Comparison of ENCODE assay signal across 12 cellular contexts in the genomic region with DNA sequence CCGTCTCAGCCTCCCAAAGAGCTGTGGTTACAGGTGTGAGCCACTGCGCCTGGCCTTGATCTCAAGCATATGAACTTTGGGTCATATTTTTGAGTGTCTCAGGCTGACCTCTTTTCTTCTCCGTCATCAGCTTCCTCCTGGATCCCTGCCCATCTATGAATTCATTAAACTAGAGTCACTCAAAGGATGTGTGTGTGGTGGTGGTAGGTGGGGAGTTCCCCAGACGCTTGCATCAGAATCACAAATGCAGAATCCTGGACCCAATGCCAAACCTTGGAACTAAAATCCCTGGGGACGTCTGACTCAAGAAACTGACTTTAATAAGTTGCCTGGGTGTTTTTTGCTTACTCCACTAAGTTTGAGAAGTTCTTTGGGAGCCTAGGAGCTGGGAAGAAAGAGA. TPM values are rescaled to one million over a fixed set of nuclear protein-coding genes. Genes with fewer than 3 reads are reported as not detected.
DNase-seq lines count a peak whose midpoint lies in the region; ATAC-seq, FAIRE-seq and TF ChIP-seq lines count a peak whose summit lies in the region.
"Had no signal": no experiment of that assay in that cellular context is flagged by ENCODE, and none has a peak within 500 bp of the region (broad histone marks: within the 10 kb centered on the region; RNA-seq: fewer than 3 reads in every experiment).

No MANE protein-coding gene starts in this region.

- FAIRE-seq in bronchial epithelial cell (lab: Jason Lieb, UNC) = no peak
- FAIRE-seq: frontal cortex had no signal

- DNase-seq in IMR-90 (peak; percentile 97), bronchial epithelial cell (ENCODE audit: low read depth) (peak; percentile 98), kidney tubule cell (ENCODE audit: low spot score) (peak; percentile 98), cerebellar cortex (ENCODE audit: low spot score) (no peak), NOMO-1 treated with dmso at 0.1 percent for 144 hours (lab: John Stamatoyannopoulos, UW; ENCODE audit: unreplicated experiment) (no peak)
- DNase-seq in stimulated activated naive CD4-positive, alpha-beta T cell treated with Interleukin-2 at 50 U/mL for 16 hours (lab: John Stamatoyannopoulos, UW) = no peak
- DNase-seq: natural killer cell; stimulated activated CD4-positive, alpha-beta T cell treated with anti-CD3 and anti-CD28 coated beads, Interleukin-2, amount 100 ng/mL, for 48 hours had no signal

- no peak for TF ChIP-seq POLR2A in IMR-90 (IDR thresholded peaks at IDR 0.05; ENCODE audit: low read depth, low read length)

- no peaks in the 10 kb centered on the region for H3K9me3 ChIP-seq in IMR-90 (ENCODE audit: control insufficient read depth, insufficient read depth, low read length)

- H4K5ac ChIP-seq in IMR-90 (ENCODE audit: low read depth, low read length) = no peak overlapping the region

- no peak overlapping the region for H3K14ac ChIP-seq in IMR-90 (replicated peaks; ENCODE audit: low read depth, low read length)

- H4K20me1 ChIP-seq in IMR-90 (ENCODE audit: insufficient read depth, low read length) = 0 out of 2 replicates have a peak, but pooled peaks cover 3% of the 10 kb centered on the region

- H3K27ac ChIP-seq in ACC112 (ENCODE audit: low read depth, low read length) (peak overlapping the region; percentile 85), IMR-90 (ENCODE audit: insufficient read depth, low read length) (no peak overlapping the region)

- dilution Hi-C loops in IMR-90 (cut with HindIII; ENCODE audit: low sequenced_read_pairs, unreplicated experiment) = no loop called here

- no peak overlapping the region for H3K56ac ChIP-seq in IMR-90 (ENCODE audit: extremely low read depth, insufficient read depth, low read length)

- no peak overlapping the region for H2AK9ac ChIP-seq in IMR-90 (replicated peaks; ENCODE audit: low read depth, low read length, poor library complexity)

- H3K4me3 ChIP-seq in ACC112 (ENCODE audit: low read depth, low read length) (no peak overlapping the region), IMR-90 (ENCODE audit: insufficient read depth, low read depth, low read length) (no peak overlapping the region), bronchial epithelial cell (ENCODE audit: low read depth, low read length) (no peak overlapping the region)

- no peak overlapping the region for H4K91ac ChIP-seq in IMR-90 (ENCODE audit: insufficient read depth, low read depth, low read length)

- peaks cover 37% of the 10 kb centered on the region for H3K4me1 ChIP-seq in ACC112 (ENCODE audit: control insufficient read depth, insufficient read depth, low read length, unreplicated experiment)
- H3K4me1 ChIP-seq in IMR-90 (ENCODE audit: control insufficient read depth, insufficient read depth, low read length) = peaks cover 7% of the 10 kb centered on the region; the same call in 1 of the 2 replicates

- H3K23ac ChIP-seq in IMR-90 (ENCODE audit: low read depth, low read length) = no peak overlapping the region

- H3K79me2 ChIP-seq in ACC112 (ENCODE audit: control insufficient read depth, insufficient read depth, low read length, unreplicated experiment) = no peaks in the 10 kb centered on the region

- POLR2A ChIA-PET in IMR-90 (lab: Charles Lee; ENCODE audit: unreplicated experiment) = no interaction called here

- no peak overlapping the region for H2BK15ac ChIP-seq in IMR-90 (ENCODE audit: low read depth, low read length)

- no peak overlapping the region for H3K4me2 ChIP-seq in IMR-90 (ENCODE audit: low read depth, low read length)

- H2BK5ac ChIP-seq in IMR-90 (ENCODE audit: low read depth, low read length, poor library complexity, severe bottlenecking) = no peak overlapping the region

- no peak overlapping the region for H2AK5ac ChIP-seq in IMR-90 (ENCODE audit: low read depth, low read length)

- H2AFZ ChIP-seq in ACC112 (ENCODE audit: low read length, unreplicated experiment) = no peak overlapping the region
- no peak overlapping the region for H2AFZ ChIP-seq in IMR-90 (replicated peaks; ENCODE audit: low read length, poor library complexity)

- TF ChIP-seq RAD21 in IMR-90 (IDR thresholded peaks at IDR 0.05; ENCODE audit: low read length) = no peak

- H3K9me1 ChIP-seq in IMR-90 (ENCODE audit: insufficient read depth, low read length) = 0 out of 2 replicates have a peak, but pooled peaks cover 3% of the 10 kb centered on the region

- no peak overlapping the region for H2BK20ac ChIP-seq in IMR-90 (ENCODE audit: low read depth, low read length)

- no peaks in the 10 kb centered on the region for H3K27me3 ChIP-seq in ACC112 (ENCODE audit: insufficient read depth, low read length)
- H3K27me3 ChIP-seq in IMR-90 (ENCODE audit: control insufficient read depth, insufficient read depth, low read length) = no peaks in the 10 kb centered on the region
- H3K27me3 ChIP-seq in bronchial epithelial cell (ENCODE audit: control insufficient read depth, insufficient read depth, low read length) = no peaks in the 10 kb centered on the region

- H4K8ac ChIP-seq in IMR-90 (ENCODE audit: low read depth in 2 of 2, low read length in 2 of 2) = no peak overlapping the region

- no TSS peak for BruUV-seq in IMR-90 (replicated peaks; lab: Mats Ljungman, UMichigan)

- in situ Hi-C loops in IMR-90 (cut with MboI; ENCODE audit: low sequenced_read_pairs) = loop anchor here (10.0 kb wide), 1 partner anchor 111 kb away; no protein-coding TSS in a partner anchor

- intact Hi-C loops in IMR-90 (cut with micrococcal nuclease) = no loop called here

- peaks cover 0 to 4% of the 10 kb centered on the region in 2 experiments; a peak in 2 of 4 replicates for H3K79me1 ChIP-seq in IMR-90 (ENCODE audit: low read depth in 1 of 2, low read length in 2 of 2)

- ATAC-seq in IMR-90 (ENCODE audit: low read depth) = no peak
- ATAC-seq in HG02938 (IDR thresholded peaks at IDR 0.05; ENCODE audit: unreplicated experiment) = no peak
- ATAC-seq: natural killer cell had no signal

- CTCF ChIA-PET in IMR-90 (lab: Yijun Ruan, JAX) = interaction anchor here (1.0 kb wide), 1 partner anchor 16 kb away, joined by 3 read pairs; no protein-coding TSS in a partner anchor

- H3K4ac ChIP-seq in IMR-90 (ENCODE audit: low read depth, low read length) = no peak overlapping the region

- no peak overlapping the region for H2BK120ac ChIP-seq in IMR-90 (ENCODE audit: low read depth, low read length)

- no CpG with 5 or more reads among the region's 5 CpGs for WGBS in IMR-90 (ENCODE audit: extremely low coverage in 2 of 2, insufficient read length in 1 of 2), 2 experiments

- H3K36me3 ChIP-seq in ACC112 (ENCODE audit: insufficient read depth, low read length) (no peaks in the 10 kb centered on the region), IMR-90 (ENCODE audit: control insufficient read depth, insufficient read depth, low read length) (no peaks in the 10 kb centered on the region), bronchial epithelial cell (ENCODE audit: control insufficient read depth, insufficient read depth, low read length) (no peaks in the 10 kb centered on the region)

- TF ChIP-seq CTCF in IMR-90 (conservative IDR thresholded peaks at IDR 0.05; ENCODE audit: low read depth, low read length) = no peak
- TF ChIP-seq CTCF in bronchial epithelial cell (IDR thresholded peaks at IDR 0.05; ENCODE audit: insufficient read depth, low read length, severe bottlenecking) = no peak

- H3K18ac ChIP-seq in IMR-90 (ENCODE audit: low read depth, low read length) = no peak overlapping the region

- no peak overlapping the region for H3K9ac ChIP-seq in IMR-90 (ENCODE audit: low read depth, low read length)

TF ChIP-seq in IMR-90, 13 proteins besides CTCF, POLR2A, EP300 and RAD21:
- TF ChIP-seq CEBPB (IDR thresholded peaks at IDR 0.05; ENCODE audit: low read depth, low read length) = peak; percentile 82
- peak; percentile 32; the same call in 1 of the 2 replicates for TF ChIP-seq FOS (IDR thresholded peaks at IDR 0.05; ENCODE audit: low read depth, low read length)
- no peak for TF ChIP-seq MAZ (IDR thresholded peaks at IDR 0.05; ENCODE audit: borderline replicate concordance, low read depth, low read length)
- peak; percentile 49; the same call in 1 of the 2 replicates for TF ChIP-seq MAFK (IDR thresholded peaks at IDR 0.05; ENCODE audit: low read depth, low read length)
- no peak for TF ChIP-seq NFE2L2 (IDR thresholded peaks at IDR 0.05; ENCODE audit: low read depth, low read length)
- no peak for TF ChIP-seq SMC3 (IDR thresholded peaks at IDR 0.05; ENCODE audit: low read depth, low read length)
- no peak for TF ChIP-seq BHLHE40 (IDR thresholded peaks at IDR 0.05; ENCODE audit: low read depth, low read length)
TF ChIP-seq in IMR-90: peak in this region for 3.

RNA-seq across cellular contexts. Expression of a gene that starts 6.7 kb away (rescaled TPM):
- total RNA-seq in IMR-90 (2012; rRNA removed) (7.3 and 11.1 TPM in 2 replicates), bronchial epithelial cell (2.1 and 7.3 TPM in 2 replicates)
- polyA plus RNA-seq in IMR-90 (2012; rRNA removed) = 13.1 and 17.9 TPM in 2 replicates
- 8.1 and 23.7 TPM in 2 replicates for polyA plus RNA-seq in IMR-90 (2012; cell fraction: cytosol; rRNA removed)
- 66.8 and 78.4 TPM in 2 replicates for polyA plus RNA-seq in IMR-90 (2012; cell fraction: nucleus; rRNA removed; ENCODE audit: low replicate concordance)
- total RNA-seq: activated T-helper 2 cell treated with anti-CD3 and anti-CD28 coated beads, Interferon-gamma antibody, Interleukin-2, Interleukin-4, amounts not matched to agents 10 μg/mL and 5 μg/mL and 100 μg/mL, durations not matched to agents 14 hours and 24 hours and 36 hours had no signal

Comparison
In these comparisons a context has a peak if more than half of its experiments do, and no peak if none do; other contexts are left out.
1. DNase-seq: peak in IMR-90 (single experiment), bronchial epithelial cell (single experiment) and kidney tubule cell (single experiment); none in stimulated activated naive CD4-positive, alpha-beta T cell treated with Interleukin-2 at 50 U/mL for 16 hours (single experiment), cerebellar cortex (single experiment) and NOMO-1 treated with dmso at 0.1 percent for 144 hours (single experiment).